ENCODE assay signal across 1 cellular context in genomic region chr6:40386200-40386599, GRCh38.
TF ChIP-seq lines count a peak whose summit lies in the region.

No MANE protein-coding gene starts in this region.

TF ChIP-seq in WTC11, 78 proteins besides CTCF, POLR2A, EP300 and RAD21 (continued from another document):
- TF ChIP-seq AR (CRISPR knock-in tag; IDR thresholded peaks at IDR 0.05): no peak
- no peak for TF ChIP-seq OVOL2 (CRISPR knock-in tag; IDR thresholded peaks at IDR 0.05; ENCODE audit: borderline replicate concordance)
